ENCODE assay signal across 14 cellular contexts in genomic region chr15:45442497-45443135, GRCh38.
DNase-seq lines count a peak whose midpoint lies in the region; FAIRE-seq and TF ChIP-seq lines count a peak whose summit lies in the region.
"Had no signal": no experiment of that assay in that cellular context is flagged by ENCODE, and none has a peak within 500 bp of the region (broad histone marks: within the 10 kb centered on the region; RNA-seq: fewer than 3 reads in every experiment).

No MANE protein-coding gene starts in this region.

- H2BK5ac ChIP-seq in H1 (ENCODE audit: low read depth, low read length): no peak overlapping the region

- H3K56ac ChIP-seq in H1 (replicated peaks; ENCODE audit: insufficient read length, low read depth, low read length): no peak overlapping the region

- H3K4ac ChIP-seq in H1 (replicated peaks; ENCODE audit: insufficient read length, low read depth, low read length): no peak overlapping the region

- no peaks in the 10 kb centered on the region for H3K79me1 ChIP-seq in H1 (ENCODE audit: low read depth, low read length)

- H2BK12ac ChIP-seq in H1 (ENCODE audit: low read depth, low read length): no peak overlapping the region

- H3K27ac ChIP-seq in H1 (ENCODE audit: low read depth, low read length) (no peak overlapping the region), osteoblast (ENCODE audit: low read depth, low read length) (peak overlapping the region; percentile 52), stomach (peak overlapping the region in 1 of 5 donors; percentile 38)
- H3K27ac ChIP-seq: right lobe of liver had no signal

- peaks cover 4% of the 10 kb centered on the region for H3K27me3 Mint-ChIP-seq in chondrocyte (ENCODE audit: low read depth)

- no peak overlapping the region for H2BK120ac ChIP-seq in H1 (replicated peaks; ENCODE audit: low read depth, low read length)

- no peaks in the 10 kb centered on the region for H3K9me3 ChIP-seq in H1 (ENCODE audit: insufficient read depth in 2 of 2, low read depth in 1 of 2, low read length in 1 of 2)
- H3K9me3 ChIP-seq in osteoblast (ENCODE audit: low read depth, low read length): no peaks in the 10 kb centered on the region
- no peaks in the 10 kb centered on the region for H3K9me3 ChIP-seq in stomach
- H3K9me3 ChIP-seq: Caco-2, mucosa of descending colon, right lobe of liver had no signal

- TF ChIP-seq EP300 in H1 (IDR thresholded peaks at IDR 0.05; ENCODE audit: borderline replicate concordance in 1 of 2, low read depth in 2 of 2, low read length in 2 of 2) (no peak), stomach (IDR thresholded peaks at IDR 0.05) (no peak)

- no peak overlapping the region for H3K23ac ChIP-seq in H1 (ENCODE audit: insufficient read length)

- H4K20me1 ChIP-seq in H1 (replicated peaks in 1 of 2; ENCODE audit: control insufficient read depth in 1 of 2, insufficient read depth in 2 of 2, low read length in 2 of 2) (peaks cover 0 to 2% of the 10 kb centered on the region in 2 experiments), osteoblast (ENCODE audit: insufficient read depth, low read length) (no peaks in the 10 kb centered on the region)

- POLR2A ChIA-PET in H1 (lab: Charles Lee; ENCODE audit: partially characterized antibody): interaction anchor here (0.9 to 1.4 kb wide), 2 partner anchors 40 to 61 kb away, joined by 3 to 4 read pairs; no protein-coding TSS in a partner anchor

- H3K36me3 ChIP-seq in H1 (ENCODE audit: control insufficient read depth in 2 of 4, insufficient read depth in 4 of 4, low read length in 3 of 4) (no peaks in the 10 kb centered on the region), osteoblast (ENCODE audit: insufficient read depth, low read length) (no peaks in the 10 kb centered on the region), stomach (no peaks in the 10 kb centered on the region)
- H3K36me3 ChIP-seq: right lobe of liver had no signal

- intact Hi-C loops in stomach (cut with DNase I; ENCODE audit: low total_unique reads): no loop called here

- H3K23me2 ChIP-seq in H1 (ENCODE audit: low read depth, low read length): no peaks in the 10 kb centered on the region

- peak; percentile 75 for FAIRE-seq in H1 (lab: Jason Lieb, UNC)
- FAIRE-seq: endothelial cell of umbilical vein had no signal

- H3K27me3 ChIP-seq in H1 (replicated peaks in 1 of 4; ENCODE audit: control insufficient read depth in 3 of 4, extremely low read depth in 1 of 4, insufficient read depth in 3 of 4, low read length in 3 of 4) (peaks cover 0 to 5% (median 0%) of the 10 kb centered on the region in 4 experiments; a peak in 2 of 7 replicates), osteoblast (ENCODE audit: insufficient read depth, low read length) (no peaks in the 10 kb centered on the region), stomach (no peaks in the 10 kb centered on the region)
- H3K27me3 ChIP-seq: right lobe of liver had no signal

- no peak overlapping the region for H4K5ac ChIP-seq in H1 (ENCODE audit: insufficient read length, low read depth, low read length)

- no peak overlapping the region for H2BK20ac ChIP-seq in H1 (ENCODE audit: low read length)

- H3K4me2 ChIP-seq in H1 (ENCODE audit: insufficient read depth in 1 of 2, low read depth in 2 of 2, low read length in 2 of 2) (peak overlapping the region; percentile 51 to 55; a peak in 3 of 4 replicates), osteoblast (ENCODE audit: insufficient read depth, low read length) (no peak overlapping the region)

- CTCF ChIA-PET in H1 (lab: Charles Lee; ENCODE audit: partially characterized antibody): interaction anchor here (0.7 to 1.7 kb wide), 9 partner anchors 12 to 368 kb away, joined by 3 to 6 read pairs (median 3); no protein-coding TSS in a partner anchor

- no peak overlapping the region for H3K27ac Mint-ChIP-seq in chondrocyte (ENCODE audit: unreplicated experiment)

- H2BK15ac ChIP-seq in H1 (ENCODE audit: low read length): no peak overlapping the region

- no peaks in the 10 kb centered on the region for H3K36me3 Mint-ChIP-seq in chondrocyte (ENCODE audit: low read depth)

- H3K4me1 Mint-ChIP-seq in chondrocyte (ENCODE audit: low read depth): no peaks in the 10 kb centered on the region

- H3K14ac ChIP-seq in H1 (ENCODE audit: insufficient read length): no peak overlapping the region

- no peaks in the 10 kb centered on the region for H3K79me2 ChIP-seq in H1 (ENCODE audit: control insufficient read depth in 1 of 2, insufficient read depth in 2 of 2, low read length in 2 of 2)
- no peaks in the 10 kb centered on the region for H3K79me2 ChIP-seq in osteoblast (ENCODE audit: insufficient read depth, low read length)

- TF ChIP-seq POLR2A in H1 (IDR thresholded peaks at IDR 0.05; ENCODE audit: control extremely low read depth in 1 of 2, low read depth in 2 of 2, low read length in 2 of 2): no peak
- no peak for TF ChIP-seq POLR2A in stomach (IDR thresholded peaks at IDR 0.05)

- H2AK5ac ChIP-seq in H1 (ENCODE audit: low read depth, low read length): 0 out of 2 replicates have a peak overlapping the region, but pooled peaks have one; percentile 39

- TF ChIP-seq CTCF in H1 (IDR thresholded peaks at IDR 0.05; ENCODE audit: control extremely low read depth in 1 of 3, insufficient read depth in 1 of 3, low read depth in 1 of 3, low read length in 3 of 3) (no peak), osteoblast (IDR thresholded peaks at IDR 0.05; ENCODE audit: extremely low read depth, low read depth, low read length) (no peak), stomach (IDR thresholded peaks at IDR 0.05) (no peak), chondrocyte (IDR thresholded peaks at IDR 0.05) (no peak)

- H3K4me1 ChIP-seq in H1 (replicated peaks in 1 of 4; ENCODE audit: control insufficient read depth in 3 of 4, insufficient read depth in 4 of 4, low read length in 3 of 4): peaks cover 0 to 3% (median 3%) of the 10 kb centered on the region in 4 experiments; a peak in 3 of 7 replicates
- H3K4me1 ChIP-seq in osteoblast (ENCODE audit: insufficient read depth, low read length): peaks cover 12% of the 10 kb centered on the region
- H3K4me1 ChIP-seq in stomach: peaks cover 7 to 41% (median 31%) of the 10 kb centered on the region in 4 donors

- TF ChIP-seq RAD21 in H1 (IDR thresholded peaks at IDR 0.05 in 1 of 2, conservative IDR thresholded peaks at IDR 0.05 in 1 of 2; ENCODE audit: low read depth in 2 of 2, low read length in 2 of 2): no peak

- 62% methylated on average over 4 of the region's 5 CpGs; no CpG with 5 or more reads in 1 of the 2 experiments for WGBS in H1 (ENCODE audit: extremely low coverage in 1 of 2, insufficient coverage in 1 of 2, insufficient read length in 1 of 2, insufficient replicate concordance in 2 of 2, low coverage in 1 of 2, low lambda C conversion rate in 2 of 2, missing lambda C conversion rate in 1 of 2), 2 experiments
- WGBS in stomach, 5 donors: 70 to 82% (median 77%) methylated on average over 5 of the region's 5 CpGs

- peak overlapping the region; percentile 78; the same call in 1 of the 2 replicates for H2AFZ ChIP-seq in H1 (ENCODE audit: low read length)
- no peak overlapping the region for H2AFZ ChIP-seq in osteoblast (ENCODE audit: low read length)

- no peak overlapping the region for H3K18ac ChIP-seq in H1 (ENCODE audit: extremely low read depth, low read length)

- H3K4me3 ChIP-seq in H1 (ENCODE audit: extremely low read depth in 1 of 4, insufficient read depth in 2 of 4, low read depth in 3 of 4, low read length in 4 of 4) (no peak overlapping the region), osteoblast (ENCODE audit: insufficient read depth, low read length) (no peak overlapping the region), stomach (no peak overlapping the region)
- H3K4me3 ChIP-seq: mucosa of descending colon, right lobe of liver had no signal

- H4K8ac ChIP-seq in H1 (ENCODE audit: extremely low read depth, insufficient read depth, low read length): no peak overlapping the region

- H3K9me3 Mint-ChIP-seq in chondrocyte (ENCODE audit: low read depth): no peaks in the 10 kb centered on the region

- H3K9ac ChIP-seq in H1 (replicated peaks in 1 of 4; ENCODE audit: extremely low read depth in 1 of 4, low read depth in 3 of 4, low read length in 3 of 4): no peak overlapping the region

- peak; percentile 65 for DNase-seq in EL
- DNase-seq in RPMI7951 (ENCODE audit: low read depth): peak; percentile 88
- no peak for DNase-seq in H1 (ENCODE audit: low read depth in 1 of 2, low spot score in 2 of 2)
- DNase-seq in osteoblast (ENCODE audit: insufficient read length, low spot score, missing footprints): peak; percentile 87
- DNase-seq in COLO829 (ENCODE audit: low spot score): no peak
- no peak for DNase-seq in NCI-H187 (lab: John Stamatoyannopoulos, UW)
- no peak for DNase-seq in stomach
- no peak for DNase-seq in chondrocyte (ENCODE audit: low spot score)
- DNase-seq: Caco-2, mucosa of descending colon, NCI-H1092 treated with DMSO at 0.1 percent for 48 hours, SHP77 had no signal

- H3K4me3 Mint-ChIP-seq in chondrocyte (ENCODE audit: unreplicated experiment): no peak overlapping the region

- no peak overlapping the region for H4K91ac ChIP-seq in H1 (replicated peaks; ENCODE audit: insufficient read length, low read length)

TF ChIP-seq in H1, 55 proteins besides CTCF, POLR2A, EP300 and RAD21 (continues in another document):
- no peak for TF ChIP-seq SP4 (IDR thresholded peaks at IDR 0.05; ENCODE audit: low read length)
- no peak for TF ChIP-seq TAF1 (IDR thresholded peaks at IDR 0.05; ENCODE audit: low read depth, low read length)
- no peak for TF ChIP-seq CEBPB (IDR thresholded peaks at IDR 0.05; ENCODE audit: low read depth, low read length)
- TF ChIP-seq HDAC6 (IDR thresholded peaks at IDR 0.05; ENCODE audit: low read depth, low read length): no peak
- no peak for TF ChIP-seq SUZ12 (IDR thresholded peaks at IDR 0.05; ENCODE audit: low read length)
- TF ChIP-seq NRF1 (IDR thresholded peaks at IDR 0.05; ENCODE audit: low read depth, low read length): no peak
- no peak for TF ChIP-seq BRCA1 (IDR thresholded peaks at IDR 0.05; ENCODE audit: low read depth, low read length)
- TF ChIP-seq POU5F1 (IDR thresholded peaks at IDR 0.05; ENCODE audit: low read depth, low read length): no peak
- no peak for TF ChIP-seq ATF2 (IDR thresholded peaks at IDR 0.05; ENCODE audit: low read length)
- TF ChIP-seq GABPA (IDR thresholded peaks at IDR 0.05; ENCODE audit: borderline replicate concordance, insufficient read depth, low read length): no peak
- no peak for TF ChIP-seq SAP30 (IDR thresholded peaks at IDR 0.05; ENCODE audit: insufficient read depth, insufficient replicate concordance, low read length)

Comparison
In these comparisons a context has a peak if more than half of its experiments do, and no peak if none do; other contexts are left out.
1. DNase-seq: peak in EL (single experiment), RPMI7951 (single experiment) and osteoblast (single experiment); none in H1 (0 of 2), COLO829 (single experiment), NCI-H187 (0 of 2), stomach (single experiment) and chondrocyte (single experiment).